1 cellular context compared by ENCODE assay signal in genomic region chr1:155000725-155001437, GRCh38.
TF ChIP-seq lines count a peak whose summit lies in the region.

No MANE protein-coding gene starts in this region.

TF ChIP-seq in HepG2, 621 proteins besides CTCF, POLR2A, EP300 and RAD21 (continued from another document and continues in another):
- peak; percentile 37; the same call in 1 of the 2 replicates for TF ChIP-seq ZHX2 (IDR thresholded peaks at IDR 0.05; ENCODE audit: low read depth)
- no peak for TF ChIP-seq ZHX2 (CRISPR knock-in tag; IDR thresholded peaks at IDR 0.05; ENCODE audit: borderline replicate concordance)
- peak; percentile 33 for TF ChIP-seq CBX1 (IDR thresholded peaks at IDR 0.05; ENCODE audit: low read depth)
- peak; percentile 71 for TF ChIP-seq ZNF574 (CRISPR knock-in tag; IDR thresholded peaks at IDR 0.05)
- peak; percentile 77 for TF ChIP-seq U2AF1 (optimal IDR thresholded peaks at IDR 0.05; ENCODE audit: low read depth, low read length)
- no peak for TF ChIP-seq TBP (CRISPR knock-in tag; IDR thresholded peaks at IDR 0.05)
- 0 out of 2 replicates have a peak, but pooled peaks have one; percentile 68 for TF ChIP-seq ZNF558 (CRISPR knock-in tag; IDR thresholded peaks at IDR 0.05; ENCODE audit: borderline replicate concordance)
- TF ChIP-seq ZNF264 (CRISPR knock-in tag; IDR thresholded peaks at IDR 0.05), result no peak
- TF ChIP-seq LCORL (IDR thresholded peaks at IDR 0.05), result no peak
- peak; percentile 97 for TF ChIP-seq LCORL (CRISPR knock-in tag; IDR thresholded peaks at IDR 0.05)
- peak; percentile 51; the same call in 1 of the 2 replicates for TF ChIP-seq FOXO1 (CRISPR knock-in tag; IDR thresholded peaks at IDR 0.05)
- no peak for TF ChIP-seq ZNF749 (CRISPR knock-in tag; IDR thresholded peaks at IDR 0.05; ENCODE audit: borderline replicate concordance)
- TF ChIP-seq MED13 (CRISPR knock-in tag; IDR thresholded peaks at IDR 0.05), result peak; percentile 16; the same call in 1 of the 2 replicates
- 0 out of 2 replicates have a peak, but pooled peaks have one; percentile 14 for TF ChIP-seq PAX8 (CRISPR knock-in tag; IDR thresholded peaks at IDR 0.05; ENCODE audit: borderline replicate concordance)
- peak; percentile 63 for TF ChIP-seq YY1 (IDR thresholded peaks at IDR 0.05; ENCODE audit: insufficient read depth, insufficient replicate concordance, low read depth, low read length)
- no peak; the same call in 1 of the 2 replicates for TF ChIP-seq ZSCAN31 (CRISPR knock-in tag; IDR thresholded peaks at IDR 0.05; ENCODE audit: low read depth)
- no peak for TF ChIP-seq HDAC6 (IDR thresholded peaks at IDR 0.05; ENCODE audit: low read depth, low read length)
- TF ChIP-seq ZNF800 (CRISPR knock-in tag; IDR thresholded peaks at IDR 0.05), result peak; percentile 73; the same call in 1 of the 2 replicates
- TF ChIP-seq RFXAP (CRISPR knock-in tag; IDR thresholded peaks at IDR 0.05; ENCODE audit: borderline replicate concordance), result peak; percentile 25; the same call in 1 of the 2 replicates
- TF ChIP-seq ZMAT3 (CRISPR knock-in tag; conservative IDR thresholded peaks at IDR 0.05), result peak; percentile 87
- peak; percentile 18; the same call in 1 of the 2 replicates for TF ChIP-seq ZBTB37 (CRISPR knock-in tag; IDR thresholded peaks at IDR 0.05)
- TF ChIP-seq MAF1 (CRISPR knock-in tag; IDR thresholded peaks at IDR 0.05; ENCODE audit: borderline replicate concordance), result no peak
- TF ChIP-seq ZNF333 (CRISPR knock-in tag; IDR thresholded peaks at IDR 0.05; ENCODE audit: borderline replicate concordance), result no peak
- TF ChIP-seq ZNF841 (CRISPR knock-in tag; IDR thresholded peaks at IDR 0.05; ENCODE audit: borderline replicate concordance), result no peak
- peak; percentile 51; the same call in 1 of the 2 replicates for TF ChIP-seq ZBTB44 (CRISPR knock-in tag; IDR thresholded peaks at IDR 0.05)
- no peak for TF ChIP-seq SNRNP70 (IDR thresholded peaks at IDR 0.05; ENCODE audit: low read depth, low read length)
- TF ChIP-seq NBN (conservative IDR thresholded peaks at IDR 0.05), result no peak
- TF ChIP-seq NCOA1 (CRISPR knock-in tag; IDR thresholded peaks at IDR 0.05), result peak; percentile 98
- TF ChIP-seq TEAD3 (CRISPR knock-in tag; optimal IDR thresholded peaks at IDR 0.05; ENCODE audit: borderline replicate concordance), result no peak
- TF ChIP-seq E2F5 (CRISPR knock-in tag; conservative IDR thresholded peaks at IDR 0.05), result peak; percentile 16; the same call in 1 of the 2 replicates
- peak; percentile 30; the same call in 1 of the 2 replicates for TF ChIP-seq TOPORS (CRISPR knock-in tag; IDR thresholded peaks at IDR 0.05)
- TF ChIP-seq ZNF318 (CRISPR knock-in tag; IDR thresholded peaks at IDR 0.05), result peak; percentile 80; the same call in 1 of the 2 replicates
- TF ChIP-seq ZNF331 (CRISPR knock-in tag; IDR thresholded peaks at IDR 0.05), result no peak; the same call in 1 of the 2 replicates
